8 cellular contexts compared by ENCODE assay signal in the genomic region with DNA sequence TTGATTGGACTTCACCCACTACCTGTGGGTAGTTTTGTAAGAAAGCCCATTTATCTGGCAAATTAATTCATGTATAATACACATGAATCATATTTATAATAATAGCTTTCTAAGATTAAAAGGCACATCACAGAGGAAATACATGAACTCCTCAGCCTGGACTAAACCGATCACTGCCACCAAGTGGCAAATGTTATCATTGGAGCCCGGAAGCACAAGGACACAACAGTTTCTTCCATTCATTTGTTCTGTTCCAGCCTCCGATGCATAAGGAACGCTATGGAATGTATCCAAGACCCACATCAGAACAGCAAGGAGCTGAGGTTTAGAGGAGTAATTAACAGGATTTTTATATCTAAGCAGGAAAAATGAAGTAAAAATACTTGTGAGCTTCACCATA. TPM values are rescaled to one million over a fixed set of nuclear protein-coding genes. Genes with fewer than 3 reads are reported as not detected.
A peak's percentile ranks its signal among the peaks of the same experiment; 100 is the strongest.
DNase-seq lines count a peak whose midpoint lies in the region; ATAC-seq and TF ChIP-seq lines count a peak whose summit lies in the region.

No MANE protein-coding gene starts in this region.

- no peaks in the 10 kb centered on the region for H3K36me3 ChIP-seq in CD8-positive, alpha-beta T cell (ENCODE audit: insufficient read depth, low read length)
- no peaks in the 10 kb centered on the region for H3K36me3 ChIP-seq in ascending aorta

- peak; percentile 31 for ATAC-seq in CD8-positive, alpha-beta T cell
- ATAC-seq in GM18867 (IDR thresholded peaks at IDR 0.05; ENCODE audit: unreplicated experiment) (peak; percentile 68), HG03442 (IDR thresholded peaks at IDR 0.05; ENCODE audit: unreplicated experiment) (peak; percentile 76), HG03439 (IDR thresholded peaks at IDR 0.05; ENCODE audit: unreplicated experiment) (no peak)

- no peak overlapping the region for H3K4me3 Mint-ChIP-seq in CD8-positive, alpha-beta T cell

- peak; percentile 33 for TF ChIP-seq CTCF in CD8-positive, alpha-beta T cell (IDR thresholded peaks at IDR 0.05)
- TF ChIP-seq CTCF in ascending aorta (IDR thresholded peaks at IDR 0.05), result peak in 1 of 3 experiments; percentile 49

- no peak for DNase-seq in CD8-positive, alpha-beta T cell
- DNase-seq in UCSD-AML1 (lab: John Stamatoyannopoulos, UW; ENCODE audit: unreplicated experiment) (peak; percentile 19), hippocampal formation (lab: John Stamatoyannopoulos, UW) (peak; percentile 28 to 46), ascending aorta (ENCODE audit: low spot score in 2 of 2) (no peak), NCI-H526 treated with DMSO at 0.1 percent for 48 hours (lab: John Stamatoyannopoulos, UW) (no peak)

- H3K27ac ChIP-seq in CD8-positive, alpha-beta T cell (ENCODE audit: low read depth, low read length), result no peak overlapping the region
- H3K27ac ChIP-seq in ascending aorta, result no peak overlapping the region

- intact Hi-C loops in CD8-positive, alpha-beta T cell (cut with DNase I, micrococcal nuclease), result loop anchor here (1.0 to 5.0 kb wide), 3 partner anchors 93 to 216 kb away; no protein-coding TSS in a partner anchor
- intact Hi-C loops in ascending aorta (cut with DNase I), result loop anchor here (10.0 kb wide), 1 partner anchor 216 kb away; no protein-coding TSS in a partner anchor

- no peaks in the 10 kb centered on the region for H3K4me1 Mint-ChIP-seq in CD8-positive, alpha-beta T cell (ENCODE audit: low read depth)

- no peaks in the 10 kb centered on the region for H3K4me1 ChIP-seq in CD8-positive, alpha-beta T cell (ENCODE audit: insufficient read depth, low read length)
- peaks cover 0 to 3% of the 10 kb centered on the region in 2 donors for H3K4me1 ChIP-seq in ascending aorta

- no peaks in the 10 kb centered on the region for H3K36me3 Mint-ChIP-seq in CD8-positive, alpha-beta T cell

- no peaks in the 10 kb centered on the region for H3K27me3 Mint-ChIP-seq in CD8-positive, alpha-beta T cell (ENCODE audit: low read depth)

- H3K27me3 ChIP-seq in CD8-positive, alpha-beta T cell (ENCODE audit: insufficient read depth, low read length), result no peaks in the 10 kb centered on the region
- no peaks in the 10 kb centered on the region for H3K27me3 ChIP-seq in ascending aorta

- CTCF ChIA-PET in CD8-positive, alpha-beta T cell (lab: Charles Lee), result interaction anchor here (0.7 to 4.3 kb wide), 17 partner anchors 9 to 242 kb away, joined by 3 to 36 read pairs (median 4); a partner anchor contains a TSS

- POLR2A ChIA-PET in CD8-positive, alpha-beta T cell (lab: Charles Lee), result no interaction called here

- H3K9me3 ChIP-seq in CD8-positive, alpha-beta T cell (ENCODE audit: low read length), result no peaks in the 10 kb centered on the region
- no peaks in the 10 kb centered on the region for H3K9me3 ChIP-seq in ascending aorta

- no peak overlapping the region for H3K27ac Mint-ChIP-seq in CD8-positive, alpha-beta T cell

- H3K4me3 ChIP-seq in CD8-positive, alpha-beta T cell (ENCODE audit: low read depth, low read length), result no peak overlapping the region
- no peak overlapping the region for H3K4me3 ChIP-seq in ascending aorta

- H3K9me3 Mint-ChIP-seq in CD8-positive, alpha-beta T cell, result no peaks in the 10 kb centered on the region

RNA-seq across cellular contexts. Expression of a gene that starts 13.9 kb away (rescaled TPM):
- 10 to 100 TPM; 30.0 to 33.0 TPM for total RNA-seq in CD8-positive, alpha-beta T cell
- total RNA-seq in ascending aorta, result not detected

Comparison
In these comparisons a context has a peak if more than half of its experiments do, and no peak if none do; other contexts are left out.
1. DNase-seq: peak in UCSD-AML1 (single experiment) and hippocampal formation (2 of 2); none in CD8-positive, alpha-beta T cell (0 of 7), ascending aorta (0 of 2) and NCI-H526 treated with DMSO at 0.1 percent for 48 hours (single experiment).
2. RNA of a gene that starts 13.9 kb away (total RNA-seq): 30.0 to 33.0 TPM in CD8-positive, alpha-beta T cell; not detected in ascending aorta (single experiment); every median in the first group is over 10 times any median in the second.